In genomic region chr1:161936786-161937185, GRCh38 we compare ENCODE assay signal across 30 cellular contexts.
"Had no signal": no experiment of that assay in that cellular context is flagged by ENCODE, and none has a peak within 500 bp of the region (broad histone marks: within the 10 kb centered on the region; RNA-seq: fewer than 3 reads in every experiment).

No MANE protein-coding gene starts in this region.

- FAIRE-seq: astrocyte, keratinocyte had no signal

- H3K9me3 ChIP-seq: gastroesophageal sphincter, right atrium auricular region, suprapubic skin, tibial artery had no signal

- DNase-seq: activated B cell treated with CpG ODN at 0.5 μM for 24 hours; activated CD4-positive, alpha-beta T cell treated with anti-CD3 and anti-CD28 coated beads, Interleukin-2, amount 50 U/mL, for 1 hour; activated CD8-positive, alpha-beta T cell treated with anti-CD3 and anti-CD28 coated beads for 36 hours; activated gamma-delta T cell treated with Interleukin-2 at 50 U/mL for 16 hours; activated T-cell treated with anti-CD3 and anti-CD28 coated beads, Interleukin-2, amount 50 U/mL, for 4 hours; amniotic stem cell; brain microvascular endothelial cell; central memory CD4-positive, alpha-beta T cell; dermis blood vessel endothelial cell; effector CD4-positive, alpha-beta T cell; left colon; mammary epithelial cell; naive B cell; occipital lobe; stimulated activated CD4-positive, alpha-beta T cell treated with anti-CD3 and anti-CD28 coated beads, Interleukin-15, amount 100 ng/mL, for 24 hours; stimulated activated CD4-positive, alpha-beta T cell treated with anti-CD3 and anti-CD28 coated beads, Interleukin-2, amount 100 ng/mL, for 24 hours; stimulated activated naive B cell treated with anti-CD40 and anti-IgM and Interleukin-4, amounts not matched to agents 10 μg/mL and 1 μg/mL and 100 μg/mL, for 72 hours; SW 1271; T-helper 2 cell; tibial artery had no signal

- ATAC-seq: activated CD8-positive, alpha-beta T cell treated with anti-CD3 and anti-CD28 coated beads for 36 hours; activated naive CD4-positive, alpha-beta T cell treated with anti-CD3 and anti-CD28 coated beads, Interleukin-2, amount 50 U/mL, for 72 hours; activated T-cell treated with anti-CD3 and anti-CD28 coated beads, Interleukin-2, amount 50 U/mL, for 4 hours; activated T-helper 17 cell treated with anti-CD3 and anti-CD28 coated beads, Interleukin-2, amount 50 U/mL, for 72 hours; gastroesophageal sphincter; left colon; stimulated activated naive B cell treated with anti-CD40 and anti-IgM and Interleukin-4, amounts not matched to agents 10 μg/mL and 1 μg/mL and 100 μg/mL, for 72 hours had no signal

- H3K27ac ChIP-seq: brain microvascular endothelial cell, gastroesophageal sphincter, hepatocyte, neural progenitor cell, parathyroid adenoma, right atrium auricular region, suprapubic skin, tibial artery had no signal

- H3K4me3 ChIP-seq: gastroesophageal sphincter, hepatocyte, neural progenitor cell, right atrium auricular region, suprapubic skin, tibial artery had no signal

- H3K9ac ChIP-seq: neural progenitor cell, parathyroid adenoma had no signal

- H3K4me3 Mint-ChIP-seq: activated B cell treated with CpG ODN at 0.5 μM for 24 hours; activated CD8-positive, alpha-beta T cell treated with anti-CD3 and anti-CD28 coated beads for 36 hours; activated T-cell treated with anti-CD3 and anti-CD28 coated beads, Interleukin-2, amount 50 U/mL, for 4 hours; activated T-helper 17 cell treated with anti-CD3 and anti-CD28 coated beads, Interleukin-2, amount 50 U/mL, for 72 hours; naive B cell; neural progenitor cell; stimulated activated naive B cell treated with anti-CD40 and anti-IgM and Interleukin-4, amounts not matched to agents 10 μg/mL and 1 μg/mL and 100 μg/mL, for 72 hours had no signal

- H3K4me1 ChIP-seq: gastroesophageal sphincter, parathyroid adenoma, right atrium auricular region, suprapubic skin had no signal

- H3K4me2 ChIP-seq: hepatocyte, neural progenitor cell had no signal

- H3K4me1 Mint-ChIP-seq: neural progenitor cell had no signal

- H3K27me3 Mint-ChIP-seq: activated B cell treated with CpG ODN at 0.5 μM for 24 hours; activated CD8-positive, alpha-beta T cell treated with anti-CD3 and anti-CD28 coated beads for 36 hours; activated T-helper 17 cell treated with anti-CD3 and anti-CD28 coated beads, Interleukin-2, amount 50 U/mL, for 72 hours; naive B cell; stimulated activated naive B cell treated with anti-CD40 and anti-IgM and Interleukin-4, amounts not matched to agents 10 μg/mL and 1 μg/mL and 100 μg/mL, for 72 hours had no signal

- H3K27me3 ChIP-seq: brain microvascular endothelial cell, gastroesophageal sphincter, hepatocyte, neural progenitor cell, right atrium auricular region, suprapubic skin, tibial artery had no signal

- H3K9me3 Mint-ChIP-seq: activated B cell treated with CpG ODN at 0.5 μM for 24 hours; activated naive CD4-positive, alpha-beta T cell treated with anti-CD3 and anti-CD28 coated beads, Interleukin-2, amount 50 U/mL, for 72 hours; activated T-cell treated with anti-CD3 and anti-CD28 coated beads, Interleukin-2, amount 50 U/mL, for 4 hours; activated T-helper 17 cell treated with anti-CD3 and anti-CD28 coated beads, Interleukin-2, amount 50 U/mL, for 72 hours; naive B cell; neural progenitor cell; stimulated activated naive B cell treated with anti-CD40 and anti-IgM and Interleukin-4, amounts not matched to agents 10 μg/mL and 1 μg/mL and 100 μg/mL, for 72 hours had no signal

- H3K79me2 ChIP-seq: hepatocyte, parathyroid adenoma had no signal

- H2AFZ ChIP-seq: hepatocyte, neural progenitor cell, parathyroid adenoma had no signal

- H3K27ac Mint-ChIP-seq: activated B cell treated with CpG ODN at 0.5 μM for 24 hours; activated CD8-positive, alpha-beta T cell treated with anti-CD3 and anti-CD28 coated beads for 36 hours; activated naive CD4-positive, alpha-beta T cell treated with anti-CD3 and anti-CD28 coated beads, Interleukin-2, amount 50 U/mL, for 72 hours; activated T-helper 17 cell treated with anti-CD3 and anti-CD28 coated beads, Interleukin-2, amount 50 U/mL, for 72 hours; naive B cell; neural progenitor cell; stimulated activated naive B cell treated with anti-CD40 and anti-IgM and Interleukin-4, amounts not matched to agents 10 μg/mL and 1 μg/mL and 100 μg/mL, for 72 hours had no signal

- H3K36me3 ChIP-seq: brain microvascular endothelial cell, neural progenitor cell, right atrium auricular region, suprapubic skin had no signal
